Comparison of ENCODE assay signal across 8 cellular contexts in the genomic region with DNA sequence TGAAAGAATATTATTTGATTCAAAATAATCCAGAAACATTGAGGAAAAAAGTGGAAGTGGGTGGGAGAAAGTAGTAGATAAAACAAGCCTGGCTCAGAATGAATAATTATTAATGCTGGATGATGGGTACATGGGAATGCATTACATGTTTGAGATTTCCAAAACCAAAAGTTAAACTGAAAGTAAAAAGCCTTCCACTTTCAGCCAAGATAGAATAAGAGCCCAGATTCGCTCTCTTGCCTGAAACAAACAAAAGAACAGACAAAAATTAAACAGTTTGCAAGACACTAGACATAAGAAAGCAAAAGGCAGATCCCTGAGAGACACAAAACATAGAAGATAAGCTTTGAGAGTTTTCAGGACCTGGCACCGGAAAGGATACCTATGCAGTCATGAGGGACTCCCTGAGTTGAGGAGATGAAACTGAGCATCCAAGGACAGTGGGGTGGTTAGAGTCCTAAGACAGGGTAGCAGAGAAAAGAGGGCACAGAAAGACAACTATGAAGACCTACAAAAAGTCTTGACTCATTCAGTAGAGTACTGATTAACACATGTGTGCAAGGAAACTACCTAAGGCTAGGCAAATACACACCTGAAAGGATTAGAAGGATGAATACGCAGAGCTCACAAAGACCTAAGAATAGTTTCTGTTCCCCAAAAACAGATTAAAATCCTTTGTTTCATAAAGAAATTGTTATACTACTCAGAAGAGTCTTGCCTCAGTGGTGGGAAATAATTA. TPM values are rescaled to one million over a fixed set of nuclear protein-coding genes. Genes with fewer than 3 reads are reported as not detected.
DNase-seq lines count a peak whose midpoint lies in the region; ATAC-seq and TF ChIP-seq lines count a peak whose summit lies in the region.

No MANE protein-coding gene starts in this region.

- peak; percentile 8 for DNase-seq in AG20443 (ENCODE audit: low spot score)
- peak; percentile 9 for DNase-seq in fibroblast of mammary gland (ENCODE audit: low read depth)
- DNase-seq in NCI-H1092 (lab: John Stamatoyannopoulos, UW): no peak
- DNase-seq in naive thymus-derived CD4-positive, alpha-beta T cell: no peak
- DNase-seq in NCI-H2107 (lab: John Stamatoyannopoulos, UW): no peak
- no peak for DNase-seq in erythroblast (lab: John Stamatoyannopoulos, UW)

- intact Hi-C loops in naive thymus-derived CD4-positive, alpha-beta T cell (cut with micrococcal nuclease): no loop called here

- no peaks in the 10 kb centered on the region for H3K27me3 Mint-ChIP-seq in naive thymus-derived CD4-positive, alpha-beta T cell

- no peak overlapping the region for H3K4me3 ChIP-seq in fibroblast of mammary gland (ENCODE audit: control insufficient read depth, low read depth, low read length)
- H3K4me3 ChIP-seq in naive thymus-derived CD4-positive, alpha-beta T cell (ENCODE audit: low read length): no peak overlapping the region

- no peak overlapping the region for H3K27ac ChIP-seq in naive thymus-derived CD4-positive, alpha-beta T cell (ENCODE audit: low read depth, low read length)

- peak overlapping the region in 1 of 10 donors; percentile 47 for H3K4me3 Mint-ChIP-seq in naive thymus-derived CD4-positive, alpha-beta T cell

- peaks cover 0 to 4% (median 0%) of the 10 kb centered on the region in 3 experiments for H3K36me3 ChIP-seq in naive thymus-derived CD4-positive, alpha-beta T cell (ENCODE audit: control insufficient read depth in 2 of 3, insufficient read depth in 3 of 3, low read length in 3 of 3)

- no peak for TF ChIP-seq CTCF in fibroblast of mammary gland (conservative IDR thresholded peaks at IDR 0.05; ENCODE audit: control insufficient read depth, insufficient read depth, low read depth, low read length)

- H3K4me1 Mint-ChIP-seq in naive thymus-derived CD4-positive, alpha-beta T cell: peaks cover 0 to 17% (median 11%) of the 10 kb centered on the region in 7 donors

- CTCF ChIA-PET in naive thymus-derived CD4-positive, alpha-beta T cell (lab: Charles Lee): no interaction called here

- POLR2A ChIA-PET in naive thymus-derived CD4-positive, alpha-beta T cell (lab: Charles Lee): no interaction called here

- H3K27me3 ChIP-seq in naive thymus-derived CD4-positive, alpha-beta T cell (ENCODE audit: control insufficient read depth in 2 of 2, insufficient read depth in 2 of 2, low read length in 2 of 2): no peaks in the 10 kb centered on the region

- no peaks in the 10 kb centered on the region for H3K9me3 ChIP-seq in naive thymus-derived CD4-positive, alpha-beta T cell (ENCODE audit: control insufficient read depth in 2 of 3, low read length in 3 of 3)

- peaks cover 5 to 46% (median 32%) of the 10 kb centered on the region in 5 donors for H3K36me3 Mint-ChIP-seq in naive thymus-derived CD4-positive, alpha-beta T cell

- no peaks in the 10 kb centered on the region for H3K4me1 ChIP-seq in naive thymus-derived CD4-positive, alpha-beta T cell (ENCODE audit: control insufficient read depth in 2 of 2, insufficient read depth in 2 of 2, low read length in 2 of 2)

- peaks cover 0 to 6% (median 4%) of the 10 kb centered on the region in 11 donors for H3K9me3 Mint-ChIP-seq in naive thymus-derived CD4-positive, alpha-beta T cell

- no peak for TF ChIP-seq POLR2A in erythroblast (IDR thresholded peaks at IDR 0.05; ENCODE audit: low read length)

- ATAC-seq in GM19043 (IDR thresholded peaks at IDR 0.05; ENCODE audit: low read depth, unreplicated experiment) (peak; percentile 79), HG03103 (IDR thresholded peaks at IDR 0.05; ENCODE audit: low read depth, unreplicated experiment) (peak; percentile 75)
- no peak for ATAC-seq in naive thymus-derived CD4-positive, alpha-beta T cell

- peak overlapping the region in 2 of 9 donors; percentile 41 to 76 for H3K27ac Mint-ChIP-seq in naive thymus-derived CD4-positive, alpha-beta T cell

RNA-seq across cellular contexts. Expression of gene CEP83, which starts 54.1 kb away (rescaled TPM):
- 10 to 100 TPM; 12.8 to 22.7 (median 16.8) TPM for total RNA-seq in naive thymus-derived CD4-positive, alpha-beta T cell
- 1 to 10 TPM; 4.7 TPM for polyA plus RNA-seq in naive thymus-derived CD4-positive, alpha-beta T cell

Comparison
In these comparisons a context has a peak if more than half of its experiments do, and no peak if none do; other contexts are left out.
1. DNase-seq: peak in AG20443 (single experiment) and fibroblast of mammary gland (single experiment); none in NCI-H1092 (single experiment), naive thymus-derived CD4-positive, alpha-beta T cell (0 of 9), NCI-H2107 (single experiment) and erythroblast (0 of 2).